Comparison of ENCODE assay signal across 23 cellular contexts in genomic region chr15:31040611-31041010, GRCh38. TPM values are rescaled to one million over a fixed set of nuclear protein-coding genes. Genes with fewer than 3 reads are reported as not detected.
DNase-seq lines count a peak whose midpoint lies in the region; ATAC-seq and TF ChIP-seq lines count a peak whose summit lies in the region.
"Had no signal": no experiment of that assay in that cellular context is flagged by ENCODE, and none has a peak within 500 bp of the region (broad histone marks: within the 10 kb centered on the region; RNA-seq: fewer than 3 reads in every experiment).

No MANE protein-coding gene starts in this region.

- H2BK5ac ChIP-seq in IMR-90 (ENCODE audit: low read depth, low read length, poor library complexity, severe bottlenecking) (no peak overlapping the region), mesenchymal stem cell (ENCODE audit: low read depth, low read length, poor library complexity, severe bottlenecking) (no peak overlapping the region)

- H2AK9ac ChIP-seq in IMR-90 (replicated peaks; ENCODE audit: low read depth, low read length, poor library complexity): no peak overlapping the region

- H2BK15ac ChIP-seq in IMR-90 (ENCODE audit: low read depth, low read length) (no peak overlapping the region), mesenchymal stem cell (ENCODE audit: low read depth, poor library complexity, severe bottlenecking) (no peak overlapping the region)

- H4K91ac ChIP-seq in IMR-90 (ENCODE audit: insufficient read depth, low read depth, low read length) (no peak overlapping the region), mesenchymal stem cell (ENCODE audit: low read length) (peak overlapping the region; percentile 35)

- no peak for TF ChIP-seq RAD21 in IMR-90 (IDR thresholded peaks at IDR 0.05; ENCODE audit: low read length)

- POLR2A ChIA-PET in Caco-2 (lab: Charles Lee): interaction anchor here (0.6 kb wide), 1 partner anchor 49 kb away, joined by 3 read pairs; no protein-coding TSS in a partner anchor
- POLR2A ChIA-PET in IMR-90 (lab: Charles Lee; ENCODE audit: unreplicated experiment): no interaction called here
- POLR2A ChIA-PET in A673 (lab: Charles Lee; ENCODE audit: low non-redundant PET): no interaction called here

- H2BK120ac ChIP-seq in IMR-90 (ENCODE audit: low read depth, low read length): no peak overlapping the region
- no peak overlapping the region for H2BK120ac ChIP-seq in mesenchymal stem cell (ENCODE audit: low read depth, low read length)

- no peak overlapping the region for H2BK20ac ChIP-seq in IMR-90 (ENCODE audit: low read depth, low read length)

- H3K27me3 ChIP-seq in Caco-2 (replicated peaks; ENCODE audit: control insufficient read depth, insufficient read depth, low read length): no peaks in the 10 kb centered on the region
- H3K27me3 ChIP-seq in IMR-90 (ENCODE audit: control insufficient read depth, insufficient read depth, low read length): no peaks in the 10 kb centered on the region
- peaks cover 0 to 1% of the 10 kb centered on the region in 2 experiments for H3K27me3 ChIP-seq in mesenchymal stem cell (ENCODE audit: control insufficient read depth in 1 of 2, insufficient read depth in 1 of 2, low read length in 2 of 2)
- H3K27me3 ChIP-seq in A673 (replicated peaks; ENCODE audit: insufficient read depth, low read depth, low read length, poor library complexity): no peaks in the 10 kb centered on the region
- H3K27me3 ChIP-seq: BLaER1 treated with 17β-estradiol and CSF1 and Interleukin-3, amounts not matched to agents 10 nM and 100 nM had no signal

- no peak overlapping the region for H2AK5ac ChIP-seq in IMR-90 (ENCODE audit: low read depth, low read length)
- H2AK5ac ChIP-seq in mesenchymal stem cell (ENCODE audit: low read length, severe bottlenecking): peak overlapping the region; percentile 3

- no peak overlapping the region for H4K5ac ChIP-seq in IMR-90 (ENCODE audit: low read depth, low read length)

- no peak overlapping the region for H3K27ac ChIP-seq in IMR-90 (ENCODE audit: insufficient read depth, low read length)
- H3K27ac ChIP-seq in mesenchymal stem cell (ENCODE audit: low read length, poor library complexity, severe bottlenecking): no peak overlapping the region
- no peak overlapping the region for H3K27ac ChIP-seq in A673 (ENCODE audit: low read depth, low read length, poor library complexity, severe bottlenecking)
- H3K27ac ChIP-seq: BLaER1 treated with 17β-estradiol and CSF1 and Interleukin-3, amounts not matched to agents 10 nM and 100 nM; C4-2B had no signal

- CTCF ChIA-PET in Caco-2 (lab: Charles Lee) (no interaction called here), IMR-90 (lab: Yijun Ruan, JAX) (no interaction called here), A673 (lab: Charles Lee) (no interaction called here)

- H3K9me3 ChIP-seq in Caco-2 (no peaks in the 10 kb centered on the region), IMR-90 (ENCODE audit: control insufficient read depth, insufficient read depth, low read length) (0 out of 2 replicates have a peak, but pooled peaks cover 1% of the 10 kb centered on the region), mesenchymal stem cell (ENCODE audit: control insufficient read depth, low read length) (no peaks in the 10 kb centered on the region), A673 (ENCODE audit: low read depth, low read length, poor library complexity, severe bottlenecking) (no peaks in the 10 kb centered on the region)
- H3K9me3 ChIP-seq: BLaER1 treated with 17β-estradiol and CSF1 and Interleukin-3, amounts not matched to agents 10 nM and 100 nM had no signal

- H4K8ac ChIP-seq in IMR-90 (ENCODE audit: low read depth in 2 of 2, low read length in 2 of 2): no peak overlapping the region
- H4K8ac ChIP-seq in mesenchymal stem cell (ENCODE audit: low read length): no peak overlapping the region

- ATAC-seq in IMR-90 (ENCODE audit: low read depth) (no peak), GM19324 (IDR thresholded peaks at IDR 0.05; ENCODE audit: low FRiP score, unreplicated experiment) (no peak)
- ATAC-seq: CD8-positive, alpha-beta T cell; GM12878 had no signal

- no peaks in the 10 kb centered on the region for H4K20me1 ChIP-seq in IMR-90 (ENCODE audit: insufficient read depth, low read length)
- H4K20me1 ChIP-seq: BLaER1 treated with 17β-estradiol and CSF1 and Interleukin-3, amounts not matched to agents 10 nM and 100 nM had no signal

- no peak overlapping the region for H3K4me3 ChIP-seq in Caco-2 (ENCODE audit: low read depth, low read length)
- H3K4me3 ChIP-seq in IMR-90 (ENCODE audit: insufficient read depth, low read depth, low read length): no peak overlapping the region
- no peak overlapping the region for H3K4me3 ChIP-seq in mesenchymal stem cell (ENCODE audit: insufficient read depth in 1 of 2, low read depth in 1 of 2, low read length in 2 of 2)
- no peak overlapping the region for H3K4me3 ChIP-seq in A673 (ENCODE audit: low read depth, low read length, poor library complexity, severe bottlenecking)
- no peak overlapping the region for H3K4me3 ChIP-seq in foreskin fibroblast (ENCODE audit: low read depth in 1 of 2, low read length in 2 of 2)
- H3K4me3 ChIP-seq: BLaER1 treated with 17β-estradiol and CSF1 and Interleukin-3, amounts not matched to agents 10 nM and 100 nM; GM12878 had no signal

- H3K18ac ChIP-seq in IMR-90 (ENCODE audit: low read depth, low read length): no peak overlapping the region
- no peak overlapping the region for H3K18ac ChIP-seq in mesenchymal stem cell (ENCODE audit: low read depth in 1 of 2, low read length in 2 of 2)

- in situ Hi-C loops in IMR-90 (cut with MboI; ENCODE audit: low sequenced_read_pairs): no loop called here

- H3K4me3 Mint-ChIP-seq in Caco-2 (ENCODE audit: unreplicated experiment): no peak overlapping the region
- no peak overlapping the region for H3K4me3 Mint-ChIP-seq in osteocyte (ENCODE audit: unreplicated experiment)
- H3K4me3 Mint-ChIP-seq: B cell; CD4-positive, alpha-beta T cell; CD8-positive, alpha-beta T cell had no signal

- H3K4me1 Mint-ChIP-seq in Caco-2 (ENCODE audit: low read depth, unreplicated experiment) (no peaks in the 10 kb centered on the region), osteocyte (ENCODE audit: unreplicated experiment) (peaks cover 1% of the 10 kb centered on the region)

- no peaks in the 10 kb centered on the region for H3K9me1 ChIP-seq in IMR-90 (ENCODE audit: insufficient read depth, low read length)

- no peak for TF ChIP-seq CTCF in Caco-2 (IDR thresholded peaks at IDR 0.05; ENCODE audit: insufficient read depth in 1 of 2, low read depth in 1 of 2, low read length in 1 of 2, severe bottlenecking in 1 of 2, unreplicated experiment in 1 of 2)
- no peak for TF ChIP-seq CTCF in IMR-90 (conservative IDR thresholded peaks at IDR 0.05; ENCODE audit: low read depth, low read length)
- no peak for TF ChIP-seq CTCF in osteocyte (IDR thresholded peaks at IDR 0.05)
- TF ChIP-seq CTCF in A673 (conservative IDR thresholded peaks at IDR 0.05; ENCODE audit: low read depth, low read length): no peak
- no peak for TF ChIP-seq CTCF in foreskin fibroblast (IDR thresholded peaks at IDR 0.05; ENCODE audit: low read depth, low read length)

- no peaks in the 10 kb centered on the region for H3K79me1 ChIP-seq in IMR-90 (ENCODE audit: low read depth in 1 of 2, low read length in 2 of 2)
- no peaks in the 10 kb centered on the region for H3K79me1 ChIP-seq in mesenchymal stem cell (replicated peaks; ENCODE audit: low read length, poor library complexity, severe bottlenecking)

- H3K4me2 ChIP-seq in IMR-90 (ENCODE audit: low read depth, low read length) (no peak overlapping the region), mesenchymal stem cell (ENCODE audit: low read length, poor library complexity, severe bottlenecking) (no peak overlapping the region)
- H3K4me2 ChIP-seq: BLaER1 treated with 17β-estradiol and CSF1 and Interleukin-3, amounts not matched to agents 10 nM and 100 nM had no signal

- no peak overlapping the region for H3K4ac ChIP-seq in IMR-90 (ENCODE audit: low read depth, low read length)
- no peak overlapping the region for H3K4ac ChIP-seq in mesenchymal stem cell (ENCODE audit: low read depth in 1 of 2, low read length in 2 of 2)

- H3K4me1 ChIP-seq in Caco-2 (no peaks in the 10 kb centered on the region), IMR-90 (ENCODE audit: control insufficient read depth, insufficient read depth, low read length) (peaks cover 2% of the 10 kb centered on the region; the same call in 1 of the 2 replicates), mesenchymal stem cell (ENCODE audit: control insufficient read depth, insufficient read depth, low read depth, low read length) (no peaks in the 10 kb centered on the region), A673 (ENCODE audit: insufficient read depth, low read length, poor library complexity, severe bottlenecking) (no peaks in the 10 kb centered on the region)

- H3K9me3 Mint-ChIP-seq in Caco-2 (ENCODE audit: unreplicated experiment): no peaks in the 10 kb centered on the region
- no peaks in the 10 kb centered on the region for H3K9me3 Mint-ChIP-seq in osteocyte (ENCODE audit: unreplicated experiment)
- H3K9me3 Mint-ChIP-seq: CD4-positive, alpha-beta T cell; CD8-positive, alpha-beta T cell had no signal

- no TSS peak for BruUV-seq in Caco-2 (replicated peaks; lab: Mats Ljungman, UMichigan)
- BruUV-seq in IMR-90 (replicated peaks; lab: Mats Ljungman, UMichigan): no TSS peak
- BruUV-seq in A673 (replicated peaks; lab: Mats Ljungman, UMichigan): no TSS peak

- H3K23ac ChIP-seq in IMR-90 (ENCODE audit: low read depth, low read length): no peak overlapping the region
- H3K23ac ChIP-seq in mesenchymal stem cell (ENCODE audit: low read length in 2 of 2): no peak overlapping the region

- peak overlapping the region; percentile 30 for H3K27ac Mint-ChIP-seq in Caco-2 (ENCODE audit: unreplicated experiment)
- H3K27ac Mint-ChIP-seq in osteocyte (ENCODE audit: unreplicated experiment): no peak overlapping the region
- H3K27ac Mint-ChIP-seq: B cell; CD4-positive, alpha-beta T cell; CD8-positive, alpha-beta T cell had no signal

- no peak for TF ChIP-seq POLR2A in IMR-90 (IDR thresholded peaks at IDR 0.05; ENCODE audit: low read depth, low read length)

- H3K27me3 Mint-ChIP-seq in Caco-2 (ENCODE audit: insufficient read depth, unreplicated experiment): no peaks in the 10 kb centered on the region
- peaks cover 2% of the 10 kb centered on the region for H3K27me3 Mint-ChIP-seq in osteocyte (ENCODE audit: unreplicated experiment)
- H3K27me3 Mint-ChIP-seq: B cell; CD4-positive, alpha-beta T cell had no signal

- DNase-seq in Caco-2: no peak
- no peak for DNase-seq in IMR-90
- DNase-seq in mesenchymal stem cell: no peak
- peak; percentile 70 for DNase-seq in osteocyte (ENCODE audit: extremely low spot score, unreplicated experiment)
- no peak for DNase-seq in A673 (ENCODE audit: low spot score)
- DNase-seq in activated gamma-delta T cell treated with Interleukin-2 at 50 U/mL for 16 hours: no peak
- DNase-seq in foreskin fibroblast: no peak
- DNase-seq: 8988T; AML-193; CD4-positive, alpha-beta T cell; CD8-positive, alpha-beta T cell; DMS 273 treated with DMSO at 0.1 percent for 48 hours; DMS153; DMS53; DMS79; DND-41; EL; GDM1 had no signal

- peak overlapping the region; percentile 33 for H2AFZ ChIP-seq in IMR-90 (replicated peaks; ENCODE audit: low read length, poor library complexity)
- H2AFZ ChIP-seq in mesenchymal stem cell (ENCODE audit: low read depth, low read length): no peak overlapping the region

- intact Hi-C loops in Caco-2 (cut with micrococcal nuclease; ENCODE audit: unreplicated experiment): no loop called here
- intact Hi-C loops in IMR-90 (cut with micrococcal nuclease): no loop called here
- intact Hi-C loops in A673 (cut with micrococcal nuclease; ENCODE audit: unreplicated experiment): no loop called here

- dilution Hi-C loops in IMR-90 (cut with HindIII; ENCODE audit: low sequenced_read_pairs, unreplicated experiment): no loop called here

- H3K36me3 Mint-ChIP-seq in Caco-2 (ENCODE audit: insufficient read depth, unreplicated experiment) (no peaks in the 10 kb centered on the region), osteocyte (ENCODE audit: unreplicated experiment) (no peaks in the 10 kb centered on the region)
- H3K36me3 Mint-ChIP-seq: CD8-positive, alpha-beta T cell had no signal

- H3K9ac ChIP-seq in IMR-90 (ENCODE audit: low read depth, low read length) (no peak overlapping the region), mesenchymal stem cell (ENCODE audit: low read length) (no peak overlapping the region)
- H3K9ac ChIP-seq: BLaER1 treated with 17β-estradiol and CSF1 and Interleukin-3, amounts not matched to agents 10 nM and 100 nM had no signal

- no peak overlapping the region for H3K56ac ChIP-seq in IMR-90 (ENCODE audit: extremely low read depth, insufficient read depth, low read length)

- no peak overlapping the region for H2BK12ac ChIP-seq in mesenchymal stem cell (ENCODE audit: low read length in 2 of 2)

- H3K36me3 ChIP-seq in Caco-2 (ENCODE audit: control insufficient read depth, insufficient read depth, low read length) (no peaks in the 10 kb centered on the region), IMR-90 (ENCODE audit: control insufficient read depth, insufficient read depth, low read length) (no peaks in the 10 kb centered on the region), mesenchymal stem cell (ENCODE audit: control insufficient read depth in 1 of 2, insufficient read depth in 2 of 2, low read depth in 1 of 2, low read length in 2 of 2) (no peaks in the 10 kb centered on the region), A673 (ENCODE audit: insufficient read depth, low read length, poor library complexity, severe bottlenecking) (no peaks in the 10 kb centered on the region)
- H3K36me3 ChIP-seq: BLaER1 treated with 17β-estradiol and CSF1 and Interleukin-3, amounts not matched to agents 10 nM and 100 nM had no signal

- no peak overlapping the region for H3K14ac ChIP-seq in IMR-90 (replicated peaks; ENCODE audit: low read depth, low read length)
- no peak overlapping the region for H3K14ac ChIP-seq in mesenchymal stem cell (ENCODE audit: low read length in 2 of 2)

- WGBS in IMR-90 (ENCODE audit: extremely low coverage in 2 of 2, insufficient read length in 1 of 2), 2 experiments: 71% methylated on average over 2 of the region's 8 CpGs; no CpG with 5 or more reads in 1 of the 2 experiments
- 96% methylated on average over 6 of the region's 8 CpGs for WGBS in mesenchymal stem cell

RNA-seq across cellular contexts. Expression of gene MTMR10, which starts 49.2 kb away (rescaled TPM):
- total RNA-seq in Caco-2 (2022) (27.5 and 33.2 TPM in 2 replicates), IMR-90 (2012; rRNA removed) (13.8 and 22.5 TPM in 2 replicates), osteocyte (23.3 and 23.7 TPM in 2 replicates), A673 (2021) (15.8 and 16.0 TPM in 2 replicates)
- polyA plus RNA-seq in IMR-90 (2012; rRNA removed): 9.9 and 11.2 TPM in 2 replicates
- polyA plus RNA-seq in IMR-90 (2012; cell fraction: cytosol; rRNA removed): 2.9 TPM in 2 replicates
- polyA plus RNA-seq in IMR-90 (2012; cell fraction: nucleus; rRNA removed; ENCODE audit: low replicate concordance): 8.4 and 35.3 TPM in 2 replicates
- 6.6 TPM for polyA plus RNA-seq in mesenchymal stem cell (2013, experiment 1 of 2)
- polyA plus RNA-seq in mesenchymal stem cell (2013, experiment 2 of 2): 6.7 TPM
